8 cellular contexts compared by ENCODE assay signal in the genomic region with DNA sequence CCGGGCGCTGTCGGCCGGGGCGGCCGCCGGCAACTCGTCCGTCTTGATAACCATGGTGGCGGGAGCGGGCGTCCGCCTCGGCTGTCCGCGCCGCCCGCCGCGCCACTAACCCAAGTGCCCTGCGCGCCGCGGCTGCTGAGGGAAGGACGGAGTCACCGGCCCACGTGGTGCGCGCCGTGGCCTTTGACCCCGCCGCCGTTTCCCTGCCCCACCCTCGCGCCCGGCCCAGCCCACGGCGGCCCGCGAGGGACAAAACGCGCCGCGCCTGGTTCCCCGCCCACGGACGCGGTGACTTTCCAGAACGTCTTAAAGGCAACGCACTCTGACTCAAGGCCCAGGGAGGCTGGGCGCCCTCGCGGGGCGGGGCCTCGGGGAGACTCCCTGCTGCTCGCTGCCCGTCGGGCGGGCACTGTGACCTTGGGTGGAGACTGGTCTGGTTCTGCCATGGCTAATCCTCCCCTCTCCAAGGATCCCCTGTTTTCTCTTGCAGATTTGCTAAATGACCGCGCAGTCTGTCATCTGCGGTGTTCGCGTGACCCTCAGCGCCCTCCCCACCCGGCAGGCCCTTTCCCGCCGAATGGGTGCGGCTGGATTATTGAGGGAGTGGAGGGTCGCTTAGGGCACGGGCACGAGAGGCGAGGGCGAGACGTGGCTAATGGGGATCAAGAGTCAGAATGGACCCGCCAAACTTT. TPM values are rescaled to one million over a fixed set of nuclear protein-coding genes. Genes with fewer than 3 reads are reported as not detected.
DNase-seq lines count a peak whose midpoint lies in the region; ATAC-seq and TF ChIP-seq lines count a peak whose summit lies in the region.

A gene with protein sequence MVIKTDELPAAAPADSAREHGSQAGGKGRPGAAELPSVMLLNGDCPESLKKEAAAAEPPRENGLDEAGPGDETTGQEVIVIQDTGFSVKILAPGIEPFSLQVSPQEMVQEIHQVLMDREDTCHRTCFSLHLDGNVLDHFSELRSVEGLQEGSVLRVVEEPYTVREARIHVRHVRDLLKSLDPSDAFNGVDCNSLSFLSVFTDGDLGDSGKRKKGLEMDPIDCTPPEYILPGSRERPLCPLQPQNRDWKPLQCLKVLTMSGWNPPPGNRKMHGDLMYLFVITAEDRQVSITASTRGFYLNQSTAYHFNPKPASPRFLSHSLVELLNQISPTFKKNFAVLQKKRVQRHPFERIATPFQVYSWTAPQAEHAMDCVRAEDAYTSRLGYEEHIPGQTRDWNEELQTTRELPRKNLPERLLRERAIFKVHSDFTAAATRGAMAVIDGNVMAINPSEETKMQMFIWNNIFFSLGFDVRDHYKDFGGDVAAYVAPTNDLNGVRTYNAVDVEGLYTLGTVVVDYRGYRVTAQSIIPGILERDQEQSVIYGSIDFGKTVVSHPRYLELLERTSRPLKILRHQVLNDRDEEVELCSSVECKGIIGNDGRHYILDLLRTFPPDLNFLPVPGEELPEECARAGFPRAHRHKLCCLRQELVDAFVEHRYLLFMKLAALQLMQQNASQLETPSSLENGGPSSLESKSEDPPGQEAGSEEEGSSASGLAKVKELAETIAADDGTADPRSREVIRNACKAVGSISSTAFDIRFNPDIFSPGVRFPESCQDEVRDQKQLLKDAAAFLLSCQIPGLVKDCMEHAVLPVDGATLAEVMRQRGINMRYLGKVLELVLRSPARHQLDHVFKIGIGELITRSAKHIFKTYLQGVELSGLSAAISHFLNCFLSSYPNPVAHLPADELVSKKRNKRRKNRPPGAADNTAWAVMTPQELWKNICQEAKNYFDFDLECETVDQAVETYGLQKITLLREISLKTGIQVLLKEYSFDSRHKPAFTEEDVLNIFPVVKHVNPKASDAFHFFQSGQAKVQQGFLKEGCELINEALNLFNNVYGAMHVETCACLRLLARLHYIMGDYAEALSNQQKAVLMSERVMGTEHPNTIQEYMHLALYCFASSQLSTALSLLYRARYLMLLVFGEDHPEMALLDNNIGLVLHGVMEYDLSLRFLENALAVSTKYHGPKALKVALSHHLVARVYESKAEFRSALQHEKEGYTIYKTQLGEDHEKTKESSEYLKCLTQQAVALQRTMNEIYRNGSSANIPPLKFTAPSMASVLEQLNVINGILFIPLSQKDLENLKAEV (N-terminal part only) (minus strand): TSS at position 157 of the 692 bp plus-strand sequence. CDS start 103 bp downstream, at position 54.

- H3K27me3 ChIP-seq in adipocyte (replicated peaks; ENCODE audit: control insufficient read depth, insufficient read depth, low read length) (no peaks in the 10 kb centered on the region), transverse colon (no peaks in the 10 kb centered on the region)

- peak; percentile 95 for TF ChIP-seq POLR2A in transverse colon (IDR thresholded peaks at IDR 0.05)

- H3K4me3 ChIP-seq in GM12875 (ENCODE audit: low read depth, low read length) (peak within 1 kb of the TSS; percentile 72), adipocyte (ENCODE audit: low read length) (peak within 1 kb of the TSS; percentile 96), transverse colon (peak within 1 kb of the TSS; percentile 75 to 91 (median 80))

- H3K9ac ChIP-seq in adipocyte (ENCODE audit: low read length): peak within 1 kb of the TSS; percentile 95

- in situ Hi-C loops in transverse colon (cut with MboI; ENCODE audit: low pct_ligation_motif_present in 1 of 4, low pct_unique_long_range_greater_than_20kb in 1 of 4, low sequenced_read_pairs in 3 of 4): no loop called here

- no peaks in the 10 kb centered on the region for H3K9me3 ChIP-seq in adipocyte (ENCODE audit: control insufficient read depth, low read length)
- no peaks in the 10 kb centered on the region for H3K9me3 ChIP-seq in transverse colon

- TF ChIP-seq EP300 in transverse colon (IDR thresholded peaks at IDR 0.05; ENCODE audit: low read depth): peak; percentile 86

- peak within 1 kb of the TSS; percentile 90 to 93 (median 92) for H3K27ac ChIP-seq in transverse colon

- H3K36me3 ChIP-seq in adipocyte (ENCODE audit: control insufficient read depth, insufficient read depth, low read length, severe bottlenecking) (no peaks in the 10 kb centered on the region), transverse colon (no peaks in the 10 kb centered on the region)

- H3K4me1 ChIP-seq in adipocyte (ENCODE audit: control insufficient read depth, insufficient read depth, low read length) (peaks cover 45% of the 10 kb centered on the region), transverse colon (peaks cover 31 to 59% (median 48%) of the 10 kb centered on the region in 4 donors)

- TF ChIP-seq CTCF in GM12875 (IDR thresholded peaks at IDR 0.05; ENCODE audit: borderline replicate concordance, insufficient read depth, low read depth, low read length) (no peak), transverse colon (IDR thresholded peaks at IDR 0.05) (no peak)

- WGBS in transverse colon (ENCODE audit: low coverage in 1 of 2), 2 donors: 3% methylated on average over 52 of the region's 76 CpGs; no CpG with 5 or more reads in 1 of the 2 donors

- ATAC-seq in HG02678 (IDR thresholded peaks at IDR 0.05; ENCODE audit: unreplicated experiment): peak; percentile 80

- intact Hi-C loops in cardiac septum (cut with DNase I) (loop anchor here (2.0 kb wide), 1 partner anchor 311 kb away; a partner anchor contains a TSS), transverse colon (cut with DNase I; ENCODE audit: low total_unique reads) (no loop called here)

- DNase-seq in NCI-H128 (lab: John Stamatoyannopoulos, UW; ENCODE audit: unreplicated experiment) (peak; percentile 77), T follicular helper cell (ENCODE audit: low read depth) (peak; percentile 92), adipocyte (ENCODE audit: low read depth) (peak; percentile 98), cardiac septum (ENCODE audit: low spot score) (peak; percentile 98), pons (ENCODE audit: low spot score) (peak; percentile 95), transverse colon (peak; percentile 98)

RNA-seq across cellular contexts. Expression of the gene that starts here (rescaled TPM):
- total RNA-seq in cardiac septum (143 TPM), transverse colon (1,000 to 10,000 TPM in 1 of 4 donors, 100 to 1,000 TPM in 3; 127 to 1,072 (median 208) TPM)

Comparison
In these comparisons a context has a peak if more than half of its experiments do, and no peak if none do; other contexts are left out.
1. Peak in every context shown above with its lines: DNase-seq, ATAC-seq, H3K4me3 ChIP-seq and H3K27ac ChIP-seq.